In genomic region chr7:144842377-144842851, GRCh38 we compare ENCODE assay signal across 8 cellular contexts. TPM values are rescaled to one million over a fixed set of nuclear protein-coding genes. Genes with fewer than 3 reads are reported as not detected.
DNase-seq lines count a peak whose midpoint lies in the region; ATAC-seq and TF ChIP-seq lines count a peak whose summit lies in the region.

No MANE protein-coding gene starts in this region.

- H3K4me1 ChIP-seq in GM23248 (ENCODE audit: insufficient read depth): no peaks in the 10 kb centered on the region
- H3K4me1 ChIP-seq in mammary epithelial cell (ENCODE audit: insufficient read depth, low read length): peaks cover 4% of the 10 kb centered on the region
- no peaks in the 10 kb centered on the region for H3K4me1 ChIP-seq in mesenchymal stem cell (ENCODE audit: control insufficient read depth, insufficient read depth, low read depth, low read length)
- no peaks in the 10 kb centered on the region for H3K4me1 ChIP-seq in BE2C

- no peak overlapping the region for H3K23ac ChIP-seq in mesenchymal stem cell (ENCODE audit: low read length in 2 of 2)

- intact Hi-C loops in mammary epithelial cell (cut with micrococcal nuclease): no loop called here

- no peaks in the 10 kb centered on the region for H3K79me1 ChIP-seq in mesenchymal stem cell (replicated peaks; ENCODE audit: low read length, poor library complexity, severe bottlenecking)

- no peak overlapping the region for H2BK12ac ChIP-seq in mesenchymal stem cell (ENCODE audit: low read length in 2 of 2)

- no peaks in the 10 kb centered on the region for H3F3A ChIP-seq in GM23248 (ENCODE audit: insufficient read depth)

- in situ Hi-C loops in GM23248 (cut with MboI): no loop called here
- in situ Hi-C loops in mammary epithelial cell (cut with MboI; ENCODE audit: low sequenced_read_pairs in 2 of 2): no loop called here

- H3K4me3 ChIP-seq in GM23248 (no peak overlapping the region), mammary epithelial cell (replicated peaks in 1 of 3; ENCODE audit: insufficient read depth in 1 of 3, low read depth in 2 of 3, low read length in 3 of 3) (no peak overlapping the region), mesenchymal stem cell (ENCODE audit: insufficient read depth in 1 of 2, low read depth in 1 of 2, low read length in 2 of 2) (no peak overlapping the region), BE2C (ENCODE audit: low read depth, low read length) (no peak overlapping the region)

- no peak overlapping the region for H2BK5ac ChIP-seq in mesenchymal stem cell (ENCODE audit: low read depth, low read length, poor library complexity, severe bottlenecking)

- whole genome bisulfite sequencing in GM23248 (ENCODE audit: low coverage in 1 of 2, low lambda C conversion rate in 2 of 2, missing lambda C conversion rate in 2 of 2), 2 experiments: 34 to 37% methylated on average over 6 of the region's 6 CpGs
- 74% methylated on average over 6 of the region's 6 CpGs for WGBS in mammary epithelial cell (ENCODE audit: low coverage, missing lambda C conversion rate)
- 73% methylated on average over 6 of the region's 6 CpGs for WGBS in mesenchymal stem cell

- no peak overlapping the region for H3K18ac ChIP-seq in mesenchymal stem cell (ENCODE audit: low read depth in 1 of 2, low read length in 2 of 2)

- H3K27me3 ChIP-seq in GM23248 (replicated peaks; ENCODE audit: insufficient read depth) (no peaks in the 10 kb centered on the region), mammary epithelial cell (ENCODE audit: insufficient read depth, low read length) (no peaks in the 10 kb centered on the region), mesenchymal stem cell (ENCODE audit: control insufficient read depth in 1 of 2, insufficient read depth in 1 of 2, low read length in 2 of 2) (no peaks in the 10 kb centered on the region), BE2C (no peaks in the 10 kb centered on the region)

- H4K91ac ChIP-seq in mesenchymal stem cell (ENCODE audit: low read length): no peak overlapping the region

- CTCF ChIA-PET in mammary epithelial cell (lab: Charles Lee; ENCODE audit: low non-redundant PET): no interaction called here

- H2BK120ac ChIP-seq in mesenchymal stem cell (ENCODE audit: low read depth, low read length): no peak overlapping the region

- H3K9me3 ChIP-seq in GM23248 (ENCODE audit: low read depth): no peaks in the 10 kb centered on the region
- H3K9me3 ChIP-seq in mammary epithelial cell (replicated peaks; ENCODE audit: insufficient read depth, low read length): no peaks in the 10 kb centered on the region
- no peaks in the 10 kb centered on the region for H3K9me3 ChIP-seq in mesenchymal stem cell (ENCODE audit: control insufficient read depth, low read length)
- H3K9me3 ChIP-seq in BE2C: no peaks in the 10 kb centered on the region

- DNase-seq in GM23248 (no peak), Kasumi-1 (lab: John Stamatoyannopoulos, UW) (peak; percentile 40 to 52), mammary epithelial cell (peak; percentile 24), mesenchymal stem cell (peak; percentile 29), NCI-H1092 treated with DMSO at 0.1 percent for 48 hours (lab: John Stamatoyannopoulos, UW) (no peak), NCI-H1048 (lab: John Stamatoyannopoulos, UW) (no peak), BE2C (no peak)

- H2AFZ ChIP-seq in GM23248: 0 out of 2 replicates have a peak overlapping the region, but pooled peaks have one; percentile 26
- peak overlapping the region; percentile 82 for H2AFZ ChIP-seq in mammary epithelial cell (ENCODE audit: low read depth, low read length)
- H2AFZ ChIP-seq in mesenchymal stem cell (ENCODE audit: low read depth, low read length): no peak overlapping the region

- BruUV-seq in mammary epithelial cell (replicated peaks; lab: Mats Ljungman, UMichigan): no TSS peak

- H2BK15ac ChIP-seq in mesenchymal stem cell (ENCODE audit: low read depth, poor library complexity, severe bottlenecking): no peak overlapping the region

- H3K36me3 ChIP-seq in GM23248 (ENCODE audit: low read depth) (no peaks in the 10 kb centered on the region), mammary epithelial cell (ENCODE audit: insufficient read depth, low read length) (no peaks in the 10 kb centered on the region), mesenchymal stem cell (ENCODE audit: control insufficient read depth in 1 of 2, insufficient read depth in 2 of 2, low read depth in 1 of 2, low read length in 2 of 2) (no peaks in the 10 kb centered on the region), BE2C (no peaks in the 10 kb centered on the region)

- H3K79me2 ChIP-seq in GM23248 (ENCODE audit: insufficient read depth) (no peaks in the 10 kb centered on the region), mammary epithelial cell (ENCODE audit: insufficient read depth, low read length) (no peaks in the 10 kb centered on the region)

- no peaks in the 10 kb centered on the region for H4K20me1 ChIP-seq in GM23248 (ENCODE audit: insufficient read depth)
- H4K20me1 ChIP-seq in mammary epithelial cell (ENCODE audit: insufficient read depth, low read length): no peaks in the 10 kb centered on the region

- no peak overlapping the region for H4K8ac ChIP-seq in mesenchymal stem cell (ENCODE audit: low read length)

- no peak overlapping the region for H3K4ac ChIP-seq in mesenchymal stem cell (ENCODE audit: low read depth in 1 of 2, low read length in 2 of 2)

- TF ChIP-seq CTCF in mammary epithelial cell (conservative IDR thresholded peaks at IDR 0.05 in 1 of 2, IDR thresholded peaks at IDR 0.05 in 1 of 2; ENCODE audit: extremely low read depth in 1 of 2, insufficient read depth in 1 of 2, low read depth in 1 of 2, low read length in 2 of 2) (no peak), BE2C (IDR thresholded peaks at IDR 0.05; ENCODE audit: low read depth, low read length) (no peak)

- dilution Hi-C loops in mammary epithelial cell (cut with HindIII; ENCODE audit: low sequenced_read_pairs): no loop called here

- H3K27ac ChIP-seq in GM23248: no peak overlapping the region
- no peak overlapping the region for H3K27ac ChIP-seq in mammary epithelial cell (ENCODE audit: insufficient read depth, low read depth, low read length)
- H3K27ac ChIP-seq in mesenchymal stem cell (ENCODE audit: low read length, poor library complexity, severe bottlenecking): no peak overlapping the region

- no peak overlapping the region for H3K9ac ChIP-seq in GM23248
- no peak overlapping the region for H3K9ac ChIP-seq in mammary epithelial cell (ENCODE audit: insufficient read depth, low read length)
- no peak overlapping the region for H3K9ac ChIP-seq in mesenchymal stem cell (ENCODE audit: low read length)

- H3K14ac ChIP-seq in mesenchymal stem cell (ENCODE audit: low read length in 2 of 2): no peak overlapping the region

- no peaks in the 10 kb centered on the region for H3K9me2 ChIP-seq in GM23248 (ENCODE audit: insufficient read depth)

- ATAC-seq in GM18508 (IDR thresholded peaks at IDR 0.05; ENCODE audit: insufficient read depth, unreplicated experiment): peak; percentile 88

- H3K4me2 ChIP-seq in GM23248 (ENCODE audit: unreplicated experiment) (no peak overlapping the region), mammary epithelial cell (ENCODE audit: insufficient read depth, low read depth, low read length) (no peak overlapping the region), mesenchymal stem cell (ENCODE audit: low read length, poor library complexity, severe bottlenecking) (no peak overlapping the region)

- no peak overlapping the region for H2AK5ac ChIP-seq in mesenchymal stem cell (ENCODE audit: low read length, severe bottlenecking)

RNA-seq across cellular contexts. Expression of gene TPK1, which starts 6.6 kb away (rescaled TPM):
- total RNA-seq in GM23248 (2014; rRNA removed; shearing (Covaris generic)): 0.13 and 3.7 TPM in 2 replicates
- polyA plus RNA-seq in GM23248 (2016; fragmentation: Nextera tagmentation; extraction: Ambion mirVana) (2.9 and 3.5 TPM in 2 replicates), mammary epithelial cell (1.2 TPM)
- 1 to 10 TPM; 1.3 to 2.3 TPM for total RNA-seq in mammary epithelial cell
- not detected for polyA minus RNA-seq in mammary epithelial cell
- 1.3 TPM for polyA plus RNA-seq in mesenchymal stem cell (2013, experiment 1 of 2)
- 1.4 TPM for polyA plus RNA-seq in mesenchymal stem cell (2013, experiment 2 of 2)
- 2.5 TPM for polyA plus RNA-seq in BE2C (2012; ENCODE audit: insufficient read depth, insufficient read length, low read depth)

Comparison
In these comparisons a context has a peak if more than half of its experiments do, and no peak if none do; other contexts are left out.
1. DNase-seq: peak in Kasumi-1 (2 of 2), mammary epithelial cell (single experiment) and mesenchymal stem cell (single experiment); none in GM23248 (single experiment), NCI-H1092 treated with DMSO at 0.1 percent for 48 hours (single experiment), NCI-H1048 (single experiment) and BE2C (single experiment).